ENCODE assay signal across 1 cellular context in the genomic region with DNA sequence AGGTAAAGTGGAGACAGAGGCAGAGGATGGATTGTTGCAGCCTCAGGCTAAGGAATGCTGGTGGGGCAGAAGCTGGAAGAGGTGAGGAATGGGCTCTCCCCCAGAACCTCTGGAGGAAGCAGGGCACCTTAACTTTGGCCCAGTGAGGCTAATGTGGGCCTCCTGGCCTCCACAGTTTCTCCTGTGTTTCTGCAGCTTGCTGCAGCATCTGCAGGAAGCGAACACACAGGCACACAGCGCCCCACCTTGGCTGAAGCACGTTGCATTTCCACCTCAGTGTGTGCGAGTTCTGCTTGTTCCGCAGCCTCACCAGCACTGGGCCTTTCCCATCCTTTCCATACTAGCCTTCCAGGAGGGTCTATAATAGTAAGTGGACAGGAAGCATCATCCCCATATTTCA.
A peak's percentile ranks its signal among the peaks of the same experiment; 100 is the strongest.
TF ChIP-seq lines count a peak whose summit lies in the region.

No MANE protein-coding gene starts in this region.

TF ChIP-seq in K562, 482 proteins besides CTCF, POLR2A, EP300 and RAD21:
- TF ChIP-seq ZNF212 (CRISPR knock-in tag; IDR thresholded peaks at IDR 0.05) (no peak), CREM (IDR thresholded peaks at IDR 0.05; ENCODE audit: low read depth) (0 out of 2 replicates have a peak, but pooled peaks have one; percentile 16)
